8 cellular contexts compared by ENCODE assay signal in the genomic region with DNA sequence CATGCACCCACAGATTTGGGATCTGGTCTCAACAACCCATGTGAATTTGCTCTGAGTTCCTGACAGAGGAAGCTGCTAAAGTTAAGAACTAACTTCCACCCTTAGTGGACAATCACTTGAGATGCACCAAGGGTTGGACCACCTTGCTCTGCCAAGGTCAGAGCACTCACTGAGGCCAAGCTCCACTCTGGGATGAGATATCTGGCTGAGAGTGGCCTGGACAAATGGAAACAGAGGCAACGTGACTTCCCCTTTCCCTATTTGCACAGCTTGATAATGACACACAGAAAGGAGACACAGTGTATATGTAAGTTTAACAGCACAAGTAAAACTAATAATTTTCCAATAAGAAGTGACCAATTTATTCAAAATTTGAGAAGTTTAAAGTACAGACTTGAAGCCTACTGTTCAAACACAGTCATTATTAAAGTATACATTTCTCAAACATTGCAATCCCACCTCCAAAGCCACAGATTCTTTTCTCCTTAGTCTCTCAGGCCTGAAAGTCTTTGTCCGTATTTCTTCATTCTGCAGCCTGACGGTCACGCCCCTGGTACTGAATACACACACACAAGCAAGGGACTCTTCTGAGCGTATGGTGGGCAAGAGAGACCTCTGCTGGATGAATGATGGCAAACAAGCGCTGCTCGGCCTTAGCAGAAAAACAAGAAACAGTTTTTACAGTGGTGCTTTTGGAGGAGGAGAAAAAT. TPM values are rescaled to one million over a fixed set of nuclear protein-coding genes. Genes with fewer than 3 reads are reported as not detected.
DNase-seq lines count a peak whose midpoint lies in the region; ATAC-seq and TF ChIP-seq lines count a peak whose summit lies in the region.

No MANE protein-coding gene starts in this region.

- no peak overlapping the region for H3K4me3 ChIP-seq in coronary artery
- no peak overlapping the region for H3K4me3 ChIP-seq in lower leg skin (ENCODE audit: low read depth, poor library complexity, severe bottlenecking)

- 12% methylated on average over 7 of the region's 7 CpGs for WGBS in lower leg skin, 2 donors

- intact Hi-C loops in activated CD4-positive, alpha-beta T cell treated with anti-CD3 and anti-CD28 coated beads for 36 hours (cut with DNase I, micrococcal nuclease): loop anchor here (1.0 to 5.0 kb wide), 5 partner anchors 227 to 920 kb away; no protein-coding TSS in a partner anchor
- intact Hi-C loops in lower leg skin (cut with DNase I; ENCODE audit: low total_unique reads): loop anchor here (5.0 kb wide), 1 partner anchor 625 kb away; no protein-coding TSS in a partner anchor

- H3K27me3 Mint-ChIP-seq in activated CD4-positive, alpha-beta T cell treated with anti-CD3 and anti-CD28 coated beads for 36 hours: peaks cover 18% of the 10 kb centered on the region

- ATAC-seq in GM19397 (IDR thresholded peaks at IDR 0.05; ENCODE audit: unreplicated experiment) (peak; percentile 90), HG03460 (IDR thresholded peaks at IDR 0.05; ENCODE audit: unreplicated experiment) (peak; percentile 88)
- ATAC-seq in activated CD4-positive, alpha-beta T cell treated with anti-CD3 and anti-CD28 coated beads for 36 hours: peak; percentile 91

- no peaks in the 10 kb centered on the region for H3K36me3 Mint-ChIP-seq in activated CD4-positive, alpha-beta T cell treated with anti-CD3 and anti-CD28 coated beads for 36 hours (ENCODE audit: low read depth)

- POLR2A ChIA-PET in activated CD4-positive, alpha-beta T cell treated with anti-CD3 and anti-CD28 coated beads for 36 hours (lab: Charles Lee): no interaction called here

- CTCF ChIA-PET in activated CD4-positive, alpha-beta T cell treated with anti-CD3 and anti-CD28 coated beads for 36 hours (lab: Charles Lee): interaction anchor here (0.6 to 3.6 kb wide), 19 partner anchors 9 to 903 kb away, joined by 3 to 33 read pairs (median 3); partner anchors contain the start of gene TMEM30B

- no peak overlapping the region for H3K27ac Mint-ChIP-seq in activated CD4-positive, alpha-beta T cell treated with anti-CD3 and anti-CD28 coated beads for 36 hours

- DNase-seq in CD1c-positive myeloid dendritic cell (ENCODE audit: extremely low spot score): peak; percentile 83
- peak; percentile 38 for DNase-seq in NCI-H524 treated with DMSO at 0.1 percent for 48 hours (lab: John Stamatoyannopoulos, UW)
- peak; percentile 79 for DNase-seq in activated CD4-positive, alpha-beta T cell treated with anti-CD3 and anti-CD28 coated beads for 36 hours
- DNase-seq in coronary artery (ENCODE audit: low spot score): no peak
- DNase-seq in lower leg skin (ENCODE audit: low spot score in 2 of 2): peak; percentile 82 to 90
- peak; percentile 6 to 23 (median 14) for DNase-seq in stimulated activated CD4-positive, alpha-beta T cell treated with anti-CD3 and anti-CD28 coated beads, TNF-alpha, amount 100 ng/mL, for 4 hours (ENCODE audit: low read depth in 3 of 3)

- H3K4me3 Mint-ChIP-seq in activated CD4-positive, alpha-beta T cell treated with anti-CD3 and anti-CD28 coated beads for 36 hours: no peak overlapping the region

- TF ChIP-seq POLR2A in lower leg skin (IDR thresholded peaks at IDR 0.05): no peak

- no peaks in the 10 kb centered on the region for H3K9me3 Mint-ChIP-seq in activated CD4-positive, alpha-beta T cell treated with anti-CD3 and anti-CD28 coated beads for 36 hours (ENCODE audit: low read depth)

- peaks cover 5% of the 10 kb centered on the region for H3K4me1 Mint-ChIP-seq in activated CD4-positive, alpha-beta T cell treated with anti-CD3 and anti-CD28 coated beads for 36 hours

- H3K27ac ChIP-seq in coronary artery: no peak overlapping the region

- TF ChIP-seq CTCF in coronary artery (IDR thresholded peaks at IDR 0.05) (peak; percentile 61), lower leg skin (IDR thresholded peaks at IDR 0.05) (peak in 1 of 3 donors; percentile 39)

RNA-seq across cellular contexts. Expression of gene TMEM30B, which starts 28.6 kb away (rescaled TPM):
- total RNA-seq in activated CD4-positive, alpha-beta T cell treated with anti-CD3 and anti-CD28 coated beads for 36 hours: 1 to 10 TPM; 1.3 to 2.1 TPM
- total RNA-seq in lower leg skin: 10 to 100 TPM; 25.1 to 43.6 (median 34.8) TPM

Comparison
In these comparisons a context has a peak if more than half of its experiments do, and no peak if none do; other contexts are left out.
1. RNA of gene TMEM30B, which starts 28.6 kb away (total RNA-seq): 25.1 to 43.6 TPM in lower leg skin; 1.3 to 2.1 TPM in activated CD4-positive, alpha-beta T cell treated with anti-CD3 and anti-CD28 coated beads for 36 hours; every median in the first group is over 4 times any median in the second.
2. Peak in every context shown above with its lines, with median percentiles within 50 percentile points of each other: ATAC-seq.